In the genomic region with DNA sequence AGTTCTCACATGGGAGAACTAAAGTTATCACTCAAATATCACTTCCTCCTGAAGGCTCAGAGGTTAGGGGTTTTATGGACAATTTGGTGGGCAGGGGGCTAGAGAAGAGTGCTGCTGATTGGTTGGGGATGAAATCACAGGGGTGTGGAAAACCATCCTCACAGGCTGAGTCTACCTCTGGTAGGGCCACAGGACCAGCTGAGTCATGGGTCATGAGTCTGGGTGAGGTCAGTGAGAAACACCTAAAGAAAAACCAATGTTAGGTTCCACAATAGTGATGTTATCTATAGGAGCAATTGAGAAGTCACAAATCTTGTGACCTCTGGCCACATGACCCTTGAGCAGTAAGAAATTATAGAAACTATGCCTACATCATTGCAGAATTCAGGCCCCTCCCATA, we compare ENCODE assay signal across 17 cellular contexts.
A peak's percentile ranks its signal among the peaks of the same experiment; 100 is the strongest.
DNase-seq lines count a peak whose midpoint lies in the region; ATAC-seq and TF ChIP-seq lines count a peak whose summit lies in the region.
"Had no signal": no experiment of that assay in that cellular context is flagged by ENCODE, and none has a peak within 500 bp of the region (broad histone marks: within the 10 kb centered on the region; RNA-seq: fewer than 3 reads in every experiment).

No MANE protein-coding gene starts in this region.

- H3K9me3 ChIP-seq in Loucy (ENCODE audit: insufficient read depth, low read depth, low read length), result no peaks in the 10 kb centered on the region
- no peaks in the 10 kb centered on the region for H3K9me3 ChIP-seq in mucosa of descending colon
- H3K9me3 ChIP-seq: SJCRH30 had no signal

- H3K4me3 ChIP-seq in Loucy (ENCODE audit: low read length, poor library complexity, severe bottlenecking), result no peak overlapping the region
- no peak overlapping the region for H3K4me3 ChIP-seq in mucosa of descending colon
- H3K4me3 ChIP-seq: SJCRH30 had no signal

- H3K9me3 Mint-ChIP-seq in activated naive CD8-positive, alpha-beta T cell treated with anti-CD3 and anti-CD28 coated beads, Interleukin-2, amount 50 U/mL, for 24 hours, result no peaks in the 10 kb centered on the region
- H3K9me3 Mint-ChIP-seq: CD4-positive, alpha-beta memory T cell; H9; IgD-negative memory B cell had no signal

- no peak overlapping the region for H3K4me2 ChIP-seq in Loucy (ENCODE audit: low read depth, low read length, poor library complexity, severe bottlenecking)

- no peaks in the 10 kb centered on the region for H3K9me2 ChIP-seq in Loucy (replicated peaks; ENCODE audit: low read depth, low read length)

- no peaks in the 10 kb centered on the region for H3K79me2 ChIP-seq in Loucy (ENCODE audit: insufficient read depth, low read length)

- intact Hi-C loops in mucosa of descending colon (cut with DNase I, micrococcal nuclease), result no loop called here

- H3K4me1 ChIP-seq in Loucy (ENCODE audit: insufficient read depth, low read length, poor library complexity, severe bottlenecking) (peaks cover 36% of the 10 kb centered on the region), mucosa of descending colon (ENCODE audit: low read depth) (peaks cover 4% of the 10 kb centered on the region)

- H3K27ac Mint-ChIP-seq in activated naive CD8-positive, alpha-beta T cell treated with anti-CD3 and anti-CD28 coated beads, Interleukin-2, amount 50 U/mL, for 24 hours, result no peak overlapping the region
- H3K27ac Mint-ChIP-seq: B cell had no signal

- no peaks in the 10 kb centered on the region for H3K36me3 Mint-ChIP-seq in activated naive CD8-positive, alpha-beta T cell treated with anti-CD3 and anti-CD28 coated beads, Interleukin-2, amount 50 U/mL, for 24 hours (ENCODE audit: low read depth)
- H3K36me3 Mint-ChIP-seq: CD4-positive, alpha-beta memory T cell; IgD-negative memory B cell had no signal

- peak overlapping the region; percentile 43; the same call in 1 of the 2 replicates for H2AFZ ChIP-seq in Loucy (ENCODE audit: low read length)

- H3K4me1 Mint-ChIP-seq in activated naive CD8-positive, alpha-beta T cell treated with anti-CD3 and anti-CD28 coated beads, Interleukin-2, amount 50 U/mL, for 24 hours, result peaks cover 17% of the 10 kb centered on the region
- H3K4me1 Mint-ChIP-seq: H9 had no signal

- TF ChIP-seq CTCF in Loucy (conservative IDR thresholded peaks at IDR 0.05; ENCODE audit: low read length), result no peak
- no peak for TF ChIP-seq CTCF in mucosa of descending colon (IDR thresholded peaks at IDR 0.05)

- H3K4me3 Mint-ChIP-seq in activated naive CD8-positive, alpha-beta T cell treated with anti-CD3 and anti-CD28 coated beads, Interleukin-2, amount 50 U/mL, for 24 hours, result no peak overlapping the region
- H3K4me3 Mint-ChIP-seq: B cell; CD4-positive, alpha-beta memory T cell; H9; IgD-negative memory B cell had no signal

- H3K9ac ChIP-seq in Loucy (ENCODE audit: low read depth, low read length, poor library complexity, severe bottlenecking), result no peak overlapping the region

- no peaks in the 10 kb centered on the region for H4K20me1 ChIP-seq in Loucy (ENCODE audit: insufficient read depth, low read length, poor library complexity, severe bottlenecking)

- DNase-seq in CD1c-positive myeloid dendritic cell (ENCODE audit: extremely low spot score) (peak; percentile 6), mucosa of descending colon (peak in 1 of 3 donors; percentile 13), 8988T (no peak), NCI-H526 (lab: John Stamatoyannopoulos, UW) (no peak)
- no peak for DNase-seq in activated naive CD8-positive, alpha-beta T cell treated with anti-CD3 and anti-CD28 coated beads, Interleukin-2, amount 50 U/mL, for 24 hours
- DNase-seq: CD4-positive, alpha-beta memory T cell; H9; NCI-H1417; NCI-H187 treated with DMSO at 0.1 percent for 48 hours; NCI-H345; NCI-H526 treated with DMSO at 0.1 percent for 48 hours; PC-3; SJCRH30 had no signal

- no peaks in the 10 kb centered on the region for H3K27me3 Mint-ChIP-seq in activated naive CD8-positive, alpha-beta T cell treated with anti-CD3 and anti-CD28 coated beads, Interleukin-2, amount 50 U/mL, for 24 hours
- H3K27me3 Mint-ChIP-seq: B cell; CD4-positive, alpha-beta memory T cell; IgD-negative memory B cell had no signal

- no peaks in the 10 kb centered on the region for H3F3A ChIP-seq in Loucy (ENCODE audit: low read depth)

- no peaks in the 10 kb centered on the region for H3K36me3 ChIP-seq in Loucy (ENCODE audit: insufficient read depth, low read length)
- no peaks in the 10 kb centered on the region for H3K36me3 ChIP-seq in mucosa of descending colon (ENCODE audit: low read depth)
- H3K36me3 ChIP-seq: SJCRH30 had no signal

- H3K27me3 ChIP-seq in Loucy (ENCODE audit: insufficient read depth, low read length, poor library complexity, severe bottlenecking), result no peaks in the 10 kb centered on the region
- H3K27me3 ChIP-seq: SJCRH30 had no signal

- peak; percentile 37 for ATAC-seq in activated naive CD8-positive, alpha-beta T cell treated with anti-CD3 and anti-CD28 coated beads, Interleukin-2, amount 50 U/mL, for 24 hours
- ATAC-seq in mucosa of descending colon, result peak; percentile 73
- ATAC-seq in GM21447 (IDR thresholded peaks at IDR 0.05; ENCODE audit: unreplicated experiment), result no peak
- ATAC-seq: PC-3 had no signal
